16 cellular contexts compared by ENCODE assay signal in genomic region chr9:32161720-32162119, GRCh38.
DNase-seq lines count a peak whose midpoint lies in the region; ATAC-seq, FAIRE-seq and TF ChIP-seq lines count a peak whose summit lies in the region.
"Had no signal": no experiment of that assay in that cellular context is flagged by ENCODE, and none has a peak within 500 bp of the region (broad histone marks: within the 10 kb centered on the region; RNA-seq: fewer than 3 reads in every experiment).

No MANE protein-coding gene starts in this region.

- no peak for TF ChIP-seq CTCF in GM12878 (IDR thresholded peaks at IDR 0.05 in 2 of 3, conservative IDR thresholded peaks at IDR 0.05 in 1 of 3; ENCODE audit: control insufficient read depth in 2 of 3, extremely low read depth in 1 of 3, insufficient read depth in 1 of 3, low read depth in 3 of 3, low read length in 3 of 3)

- DNase-seq in GM12878 (ENCODE audit: low read depth, low spot score): no peak
- no peak for DNase-seq in MG63
- DNase-seq in NCI-H748 treated with DMSO at 0.1 percent for 48 hours (lab: John Stamatoyannopoulos, UW): no peak
- no peak for DNase-seq in sciatic nerve (ENCODE audit: low spot score)
- DNase-seq: activated B cell treated with CpG ODN at 0.5 μM for 24 hours; activated T-cell treated with anti-CD3 and anti-CD28 coated beads, Interleukin-2, amount 50 U/mL, for 48 hours; H9; lower lobe of right lung; NCI-H2081 had no signal

- RAD21 ChIA-PET in GM12878 (lab: Charles Lee; ENCODE audit: unreplicated experiment): no interaction called here

- BruUV-seq in GM12878 (replicated peaks; lab: Mats Ljungman, UMichigan): no TSS peak

- peak overlapping the region; percentile 74 for H3K4me2 ChIP-seq in GM12878 (ENCODE audit: control insufficient read depth, insufficient read depth)
- H3K4me2 ChIP-seq: hepatocyte had no signal

- ATAC-seq in GM18520 (IDR thresholded peaks at IDR 0.05; ENCODE audit: unreplicated experiment) (peak; percentile 84), GM21423 (IDR thresholded peaks at IDR 0.05; ENCODE audit: unreplicated experiment) (peak; percentile 51), HG03025 (IDR thresholded peaks at IDR 0.05; ENCODE audit: low FRiP score, unreplicated experiment) (peak; percentile 95), GM12878 (peak; percentile 85), SK-N-SH treated with all-trans-retinoic acid at 6 μM for 48 hours (no peak), sciatic nerve (no peak)
- ATAC-seq: lower lobe of right lung had no signal

- H3K4me3 ChIP-seq in GM12878 (no peak overlapping the region), MG63 (no peak overlapping the region)
- H3K4me3 ChIP-seq: hepatocyte, lower lobe of right lung had no signal

- POLR2A ChIA-PET in GM12878 (lab: Charles Lee): no interaction called here

- TF ChIP-seq EP300 in GM12878 (IDR thresholded peaks at IDR 0.05; ENCODE audit: borderline replicate concordance in 1 of 2, control insufficient read depth in 1 of 2, low read depth in 2 of 2, low read length in 2 of 2): no peak

- H2AFZ ChIP-seq in GM12878 (ENCODE audit: control insufficient read depth, low read depth, low read length): 0 out of 2 replicates have a peak overlapping the region, but pooled peaks have one; percentile 12
- H2AFZ ChIP-seq: hepatocyte had no signal

- H3K4me1 ChIP-seq in GM12878 (ENCODE audit: control insufficient read depth, insufficient read depth, low read length): peaks cover 10% of the 10 kb centered on the region; the same call in 1 of the 2 replicates
- H3K4me1 ChIP-seq: lower lobe of right lung had no signal

- no peaks in the 10 kb centered on the region for H3K79me2 ChIP-seq in GM12878 (ENCODE audit: control insufficient read depth, insufficient read depth, low read length)
- H3K79me2 ChIP-seq: hepatocyte had no signal

- H3K27me3 ChIP-seq in GM12878 (replicated peaks in 1 of 2; ENCODE audit: control insufficient read depth in 2 of 2, insufficient read depth in 2 of 2, low read length in 1 of 2) (no peaks in the 10 kb centered on the region), MG63 (no peaks in the 10 kb centered on the region)
- H3K27me3 ChIP-seq: hepatocyte had no signal

- no peak overlapping the region for H3K9ac ChIP-seq in GM12878 (ENCODE audit: control insufficient read depth, insufficient read depth, low read length)

- no peak overlapping the region; the same call in 1 of the 2 replicates for H3K27ac ChIP-seq in GM12878 (ENCODE audit: control insufficient read depth, insufficient read depth)
- H3K27ac ChIP-seq: hepatocyte, lower lobe of right lung had no signal

- TF ChIP-seq RAD21 in GM12878 (IDR thresholded peaks at IDR 0.05; ENCODE audit: insufficient read depth, low read depth, low read length): no peak

- SMC1A ChIA-PET in GM12878 (lab: Charles Lee; ENCODE audit: uncharacterized antibody, unreplicated experiment): no interaction called here

- no peak for TF ChIP-seq POLR2A in GM12878 (IDR thresholded peaks at IDR 0.05; ENCODE audit: low read depth, low read length)

- H3K9me3 ChIP-seq in GM12878 (replicated peaks; ENCODE audit: control insufficient read depth, insufficient read depth, low read length) (no peaks in the 10 kb centered on the region), MG63 (no peaks in the 10 kb centered on the region)
- H3K9me3 ChIP-seq: lower lobe of right lung had no signal

- intact Hi-C loops in GM12878 (cut with micrococcal nuclease; ENCODE audit: unreplicated experiment): no loop called here
- intact Hi-C loops in sciatic nerve (cut with DNase I): no loop called here

- in situ Hi-C loops in GM12878 (cut with MboI): no loop called here

- no peaks in the 10 kb centered on the region for H3K36me3 ChIP-seq in GM12878 (ENCODE audit: control insufficient read depth in 2 of 2, insufficient read depth in 2 of 2, low read length in 1 of 2)
- no peaks in the 10 kb centered on the region for H3K36me3 ChIP-seq in MG63
- H3K36me3 ChIP-seq: lower lobe of right lung had no signal

- WGBS in GM12878 (ENCODE audit: insufficient coverage, insufficient replicate concordance, low lambda C conversion rate, missing lambda C conversion rate): 0% methylated on average over 2 of the region's 2 CpGs

- H4K20me1 ChIP-seq in GM12878 (ENCODE audit: control insufficient read depth, insufficient read depth): no peaks in the 10 kb centered on the region

- CTCF ChIA-PET in GM12878 (lab: Yijun Ruan, JAX): no interaction called here

- peak; percentile 27 for FAIRE-seq in GM12878 (lab: Jason Lieb, UNC)
- FAIRE-seq: endothelial cell of umbilical vein, G401.6 had no signal

TF ChIP-seq in GM12878, 131 proteins besides CTCF, POLR2A, EP300 and RAD21:
- 0 out of 2 replicates have a peak, but pooled peaks have one; percentile 11 for TF ChIP-seq CREB1 (IDR thresholded peaks at IDR 0.05; ENCODE audit: low read depth)
- no peak for TF ChIP-seq SREBF2 (IDR thresholded peaks at IDR 0.05; ENCODE audit: low read length)
- TF ChIP-seq MEF2A (IDR thresholded peaks at IDR 0.05; ENCODE audit: insufficient read depth, low read depth, low read length): peak; percentile 65
- TF ChIP-seq HCFC1 (IDR thresholded peaks at IDR 0.05; ENCODE audit: low read length): no peak
- no peak for TF ChIP-seq MXI1 (IDR thresholded peaks at IDR 0.05; ENCODE audit: low read depth, low read length)
TF ChIP-seq in GM12878: peak in this region for 2.

TF ChIP-seq in SK-N-SH treated with all-trans-retinoic acid at 6 μM for 48 hours, 23 proteins besides CTCF, POLR2A, EP300 and RAD21:
- TF ChIP-seq SNAI2 (CRISPR knock-in tag; IDR thresholded peaks at IDR 0.05) (no peak), CREB5 (CRISPR knock-in tag; IDR thresholded peaks at IDR 0.05; ENCODE audit: low read depth) (no peak), TCF4 (CRISPR knock-in tag; IDR thresholded peaks at IDR 0.05; ENCODE audit: borderline replicate concordance) (no peak), RARB (CRISPR knock-in tag; IDR thresholded peaks at IDR 0.05) (no peak), PPARA (CRISPR knock-in tag; IDR thresholded peaks at IDR 0.05; ENCODE audit: borderline replicate concordance) (no peak), OSR1 (CRISPR knock-in tag; IDR thresholded peaks at IDR 0.05) (no peak), GLIS3 (CRISPR knock-in tag; IDR thresholded peaks at IDR 0.05) (no peak), ARNTL (CRISPR knock-in tag; IDR thresholded peaks at IDR 0.05; ENCODE audit: borderline replicate concordance, low read depth) (no peak), ZFP30 (CRISPR knock-in tag; IDR thresholded peaks at IDR 0.05) (no peak), ZNF8 (CRISPR knock-in tag; IDR thresholded peaks at IDR 0.05) (no peak), CSDC2 (CRISPR knock-in tag; IDR thresholded peaks at IDR 0.05) (no peak), ZNF565 (CRISPR knock-in tag; conservative IDR thresholded peaks at IDR 0.05; ENCODE audit: low read depth) (no peak), CSRNP3 (CRISPR knock-in tag; IDR thresholded peaks at IDR 0.05) (no peak)
TF ChIP-seq in SK-N-SH treated with all-trans-retinoic acid at 6 μM for 48 hours: peak in this region for 0.

Comparison
In these comparisons a context has a peak if more than half of its experiments do, and no peak if none do; other contexts are left out.
1. ATAC-seq: peak in GM18520 (single experiment), GM21423 (single experiment), HG03025 (single experiment) and GM12878 (single experiment); none in SK-N-SH treated with all-trans-retinoic acid at 6 μM for 48 hours (single experiment) and sciatic nerve (single experiment).